1 cellular context compared by ENCODE assay signal in the genomic region with DNA sequence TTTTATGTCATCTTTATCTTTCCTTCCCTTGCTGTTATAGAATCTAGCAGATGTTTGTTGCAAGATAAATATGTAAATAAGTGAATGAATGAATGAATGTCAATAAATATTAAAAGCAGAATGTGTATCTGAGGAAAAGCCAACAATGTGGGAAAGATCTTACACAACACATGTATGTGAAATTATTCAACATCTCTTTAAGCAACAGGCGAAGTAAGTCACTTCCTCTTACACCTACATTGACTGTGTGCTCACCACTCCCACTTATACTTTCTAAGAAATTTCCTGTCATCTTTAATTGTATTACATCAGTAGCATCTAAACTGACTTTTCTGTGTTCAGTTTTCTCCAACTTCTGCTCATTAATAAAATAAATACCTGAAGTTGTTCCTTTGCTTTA.
TF ChIP-seq lines count a peak whose summit lies in the region.

No MANE protein-coding gene starts in this region.

TF ChIP-seq in GM12878, 131 proteins besides CTCF, POLR2A, EP300 and RAD21 (continued from another document):
- TF ChIP-seq ZNF687 (IDR thresholded peaks at IDR 0.05) = no peak
